Comparison of ENCODE assay signal across 18 cellular contexts in the genomic region with DNA sequence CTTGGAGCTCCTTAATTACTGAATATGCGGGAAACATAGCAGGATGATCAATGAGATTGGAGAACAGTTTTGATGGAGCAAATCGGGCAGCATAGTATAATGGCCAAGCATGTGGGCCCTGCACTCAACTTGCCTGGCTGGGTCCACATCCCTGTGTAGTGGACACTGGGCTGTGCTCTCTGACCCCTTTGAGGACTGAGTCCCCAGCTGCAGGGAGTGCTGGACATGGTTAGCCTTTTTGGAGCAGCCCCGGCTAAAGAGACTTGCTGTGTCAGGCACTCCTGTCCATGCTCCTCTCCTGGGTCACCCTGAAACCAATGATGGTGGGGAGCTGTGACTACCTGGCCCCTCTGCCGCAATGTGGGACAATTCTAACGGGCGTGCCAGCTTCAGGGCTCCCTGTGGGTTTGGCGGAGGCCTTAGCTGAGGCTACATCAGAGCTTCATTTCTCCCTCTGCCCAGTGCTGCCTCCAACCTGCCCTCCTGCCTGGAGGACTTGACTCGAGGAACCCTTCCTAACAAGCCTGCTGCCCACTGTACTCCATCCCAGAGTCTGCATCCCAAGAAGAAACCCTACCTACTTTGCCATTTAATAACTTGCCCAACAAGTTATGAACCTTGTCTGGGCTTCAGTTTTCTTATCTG. TPM values are rescaled to one million over a fixed set of nuclear protein-coding genes. Genes with fewer than 3 reads are reported as not detected.
DNase-seq lines count a peak whose midpoint lies in the region; ATAC-seq, FAIRE-seq and TF ChIP-seq lines count a peak whose summit lies in the region.
"Had no signal": no experiment of that assay in that cellular context is flagged by ENCODE, and none has a peak within 500 bp of the region (broad histone marks: within the 10 kb centered on the region; RNA-seq: fewer than 3 reads in every experiment).

No MANE protein-coding gene starts in this region.

- peaks cover 7% of the 10 kb centered on the region for H3K79me2 ChIP-seq in hepatocyte

- H3K27me3 Mint-ChIP-seq in chondrocyte (ENCODE audit: low read depth) (no peaks in the 10 kb centered on the region), endothelial cell (ENCODE audit: unreplicated experiment) (no peaks in the 10 kb centered on the region)

- WGBS in lung, 2 donors: 93 to 94% methylated on average over 8 of the region's 8 CpGs
- 96% methylated on average over 8 of the region's 8 CpGs for WGBS in hepatocyte (ENCODE audit: low lambda C conversion rate, missing lambda C conversion rate)

- H3K27ac Mint-ChIP-seq in chondrocyte (ENCODE audit: unreplicated experiment): peak overlapping the region; percentile 17
- peak overlapping the region; percentile 38 for H3K27ac Mint-ChIP-seq in endothelial cell (ENCODE audit: unreplicated experiment)
- no peak overlapping the region for H3K27ac Mint-ChIP-seq in stimulated activated effector memory CD8-positive, alpha-beta T cell treated with anti-CD3 and anti-CD28 coated beads, Interleukin-12 subunit alpha, Interleukin-12 subunit beta, amount 100 ng/mL, for 72 hours
- H3K27ac Mint-ChIP-seq: CD14-positive monocyte; CD8-positive, alpha-beta T cell had no signal

- H3K4me3 Mint-ChIP-seq in chondrocyte (ENCODE audit: unreplicated experiment) (no peak overlapping the region), endothelial cell (ENCODE audit: unreplicated experiment) (no peak overlapping the region)
- H3K4me3 Mint-ChIP-seq in stimulated activated effector memory CD8-positive, alpha-beta T cell treated with anti-CD3 and anti-CD28 coated beads, Interleukin-12 subunit alpha, Interleukin-12 subunit beta, amount 100 ng/mL, for 72 hours: no peak overlapping the region
- H3K4me3 Mint-ChIP-seq: CD14-positive monocyte; CD8-positive, alpha-beta T cell had no signal

- H3K27me3 ChIP-seq in lung (ENCODE audit: control insufficient read depth, insufficient read depth) (no peaks in the 10 kb centered on the region), hepatocyte (no peaks in the 10 kb centered on the region)
- H3K27me3 ChIP-seq: BLaER1 had no signal

- H3K4me1 ChIP-seq in lung (ENCODE audit: control insufficient read depth in 2 of 2, insufficient read depth in 2 of 2, low read length in 2 of 2): peaks cover 0 to 5% of the 10 kb centered on the region in 2 donors
- H3K4me1 ChIP-seq in kidney (ENCODE audit: control insufficient read depth in 1 of 2, insufficient read depth in 1 of 2, low read depth in 1 of 2, low read length in 2 of 2): peaks cover 0 to 2% of the 10 kb centered on the region in 2 donors
- peaks cover 9% of the 10 kb centered on the region for H3K4me1 ChIP-seq in hepatocyte (ENCODE audit: insufficient read depth)
- H3K4me1 ChIP-seq: BLaER1, HAP-1 had no signal

- H3K9me3 Mint-ChIP-seq in chondrocyte (ENCODE audit: low read depth): no peaks in the 10 kb centered on the region
- no peaks in the 10 kb centered on the region for H3K9me3 Mint-ChIP-seq in endothelial cell (ENCODE audit: unreplicated experiment)
- no peaks in the 10 kb centered on the region for H3K9me3 Mint-ChIP-seq in stimulated activated effector memory CD8-positive, alpha-beta T cell treated with anti-CD3 and anti-CD28 coated beads, Interleukin-12 subunit alpha, Interleukin-12 subunit beta, amount 100 ng/mL, for 72 hours
- H3K9me3 Mint-ChIP-seq: CD14-positive monocyte; CD8-positive, alpha-beta T cell had no signal

- H3K36me3 Mint-ChIP-seq in chondrocyte (ENCODE audit: low read depth) (peaks cover 11% of the 10 kb centered on the region), endothelial cell (ENCODE audit: low read depth, unreplicated experiment) (no peaks in the 10 kb centered on the region)
- H3K36me3 Mint-ChIP-seq in stimulated activated effector memory CD8-positive, alpha-beta T cell treated with anti-CD3 and anti-CD28 coated beads, Interleukin-12 subunit alpha, Interleukin-12 subunit beta, amount 100 ng/mL, for 72 hours: no peaks in the 10 kb centered on the region
- H3K36me3 Mint-ChIP-seq: CD14-positive monocyte; CD8-positive, alpha-beta T cell had no signal

- peaks cover 0 to 2% of the 10 kb centered on the region in 2 donors for H3K9me3 ChIP-seq in lung (ENCODE audit: control insufficient read depth in 2 of 2, insufficient read depth in 1 of 2, low read length in 1 of 2)
- no peaks in the 10 kb centered on the region for H3K9me3 ChIP-seq in kidney (ENCODE audit: control insufficient read depth in 1 of 2, low read length in 2 of 2)
- no peaks in the 10 kb centered on the region for H3K9me3 ChIP-seq in hepatocyte (ENCODE audit: low read depth)
- H3K9me3 ChIP-seq: BLaER1, HAP-1 had no signal

- DNase-seq in chondrocyte (ENCODE audit: low spot score) (no peak), endothelial cell (ENCODE audit: low spot score) (no peak), lung (ENCODE audit: low spot score) (peak; percentile 22), kidney (no peak), hepatocyte (ENCODE audit: low spot score) (no peak)
- no peak for DNase-seq in stimulated activated effector memory CD8-positive, alpha-beta T cell treated with anti-CD3 and anti-CD28 coated beads, Interleukin-12 subunit alpha, Interleukin-12 subunit beta, amount 100 ng/mL, for 72 hours (ENCODE audit: low spot score in 2 of 2)
- DNase-seq in activated naive CD4-positive, alpha-beta T cell treated with anti-CD3 and anti-CD28 coated beads, Interleukin-2, amount 50 U/mL, for 16 hours: no peak
- DNase-seq: 8988T; Calu3; CD8-positive, alpha-beta T cell; GF-D8; GM23248 had no signal

- H3K9me2 ChIP-seq in hepatocyte (replicated peaks; ENCODE audit: insufficient read depth): no peaks in the 10 kb centered on the region

- TF ChIP-seq CTCF in chondrocyte (IDR thresholded peaks at IDR 0.05): no peak
- no peak for TF ChIP-seq CTCF in endothelial cell (IDR thresholded peaks at IDR 0.05; ENCODE audit: unreplicated experiment)
- no peak for TF ChIP-seq CTCF in lung (IDR thresholded peaks at IDR 0.05; ENCODE audit: control extremely low read depth, extremely low read depth)
- TF ChIP-seq CTCF in kidney (IDR thresholded peaks at IDR 0.05; ENCODE audit: borderline replicate concordance, extremely low read depth, insufficient read depth): no peak
- no peak for TF ChIP-seq CTCF in hepatocyte (IDR thresholded peaks at IDR 0.05; ENCODE audit: poor library complexity)

- no peak overlapping the region for H2AFZ ChIP-seq in hepatocyte
- H2AFZ ChIP-seq: GM23248 had no signal

- H3K4me2 ChIP-seq in hepatocyte: no peak overlapping the region
- H3K4me2 ChIP-seq: BLaER1 had no signal

- H3K27ac ChIP-seq in lung (ENCODE audit: low read depth in 1 of 2, low read length in 1 of 2): no peak overlapping the region
- no peak overlapping the region for H3K27ac ChIP-seq in kidney (ENCODE audit: low read depth in 2 of 2, low read length in 2 of 2)
- no peak overlapping the region for H3K27ac ChIP-seq in hepatocyte
- H3K27ac ChIP-seq: BLaER1, GM23248, HL-60 had no signal

- no peaks in the 10 kb centered on the region for H3K36me3 ChIP-seq in lung (ENCODE audit: control insufficient read depth in 2 of 2, insufficient read depth in 2 of 2, low read length in 2 of 2)
- H3K36me3 ChIP-seq in kidney (ENCODE audit: control insufficient read depth in 1 of 2, insufficient read depth in 2 of 2, low read length in 2 of 2): no peaks in the 10 kb centered on the region
- no peaks in the 10 kb centered on the region for H3K36me3 ChIP-seq in hepatocyte (replicated peaks; ENCODE audit: insufficient read depth, low read depth)
- H3K36me3 ChIP-seq: BLaER1, HAP-1 had no signal

- intact Hi-C loops in kidney (cut with DNase I): no loop called here

- ATAC-seq in lung (ENCODE audit: insufficient read depth, low FRiP score) (no peak), GM18517 (IDR thresholded peaks at IDR 0.05; ENCODE audit: unreplicated experiment) (no peak)
- ATAC-seq in stimulated activated effector memory CD8-positive, alpha-beta T cell treated with anti-CD3 and anti-CD28 coated beads, Interleukin-12 subunit alpha, Interleukin-12 subunit beta, amount 100 ng/mL, for 72 hours: peak; percentile 17
- ATAC-seq: CD8-positive, alpha-beta T cell had no signal

- H3K9ac ChIP-seq in kidney (ENCODE audit: low read length in 2 of 2): no peak overlapping the region
- H3K9ac ChIP-seq: BLaER1, GM23248 had no signal

- peaks cover 89% of the 10 kb centered on the region for H3K4me1 Mint-ChIP-seq in chondrocyte (ENCODE audit: low read depth)
- H3K4me1 Mint-ChIP-seq in endothelial cell (ENCODE audit: unreplicated experiment): peaks cover 10% of the 10 kb centered on the region
- no peaks in the 10 kb centered on the region for H3K4me1 Mint-ChIP-seq in stimulated activated effector memory CD8-positive, alpha-beta T cell treated with anti-CD3 and anti-CD28 coated beads, Interleukin-12 subunit alpha, Interleukin-12 subunit beta, amount 100 ng/mL, for 72 hours
- H3K4me1 Mint-ChIP-seq: CD14-positive monocyte had no signal

- FAIRE-seq in kidney (lab: Jason Lieb, UNC): no peak
- FAIRE-seq: GM19239 had no signal

- peaks cover 2% of the 10 kb centered on the region for H4K20me1 ChIP-seq in hepatocyte (ENCODE audit: insufficient read depth, poor library complexity, severe bottlenecking)
- H4K20me1 ChIP-seq: BLaER1 had no signal

- H3K4me3 ChIP-seq in lung: no peak overlapping the region
- no peak overlapping the region for H3K4me3 ChIP-seq in kidney (ENCODE audit: low read length in 2 of 2)
- H3K4me3 ChIP-seq in hepatocyte: no peak overlapping the region
- H3K4me3 ChIP-seq: BLaER1, GM23248, HAP-1 had no signal

RNA-seq across cellular contexts. Expression of gene DAAM2, which starts 8.3 kb away (rescaled TPM):
- 137 to 142 TPM (median 142 TPM) in 3 replicates for total RNA-seq in chondrocyte
- 3.0 TPM for total RNA-seq in endothelial cell (ENCODE audit: unreplicated experiment)
- 10 to 100 TPM; 30.3 to 43.0 TPM for total RNA-seq in lung
- 10 to 100 TPM; 13.6 to 26.8 TPM for polyA plus RNA-seq in lung
- 19.8 TPM for total RNA-seq in kidney
- 6.9 TPM for polyA plus RNA-seq in kidney (ENCODE audit: insufficient read depth, low read depth, low replicate concordance)
- total RNA-seq in hepatocyte: 11.4 and 15.1 TPM in 2 replicates
- polyA plus RNA-seq in hepatocyte: 8.3 and 11.7 TPM in 2 replicates
- total RNA-seq: Calu3; CD8-positive, alpha-beta T cell had no signal
- polyA plus RNA-seq: CD14-positive monocyte had no signal
